In genomic region chr3:140571836-140572235, GRCh38 we compare ENCODE assay signal across 25 cellular contexts.
"Had no signal": no experiment of that assay in that cellular context is flagged by ENCODE, and none has a peak within 500 bp of the region (broad histone marks: within the 10 kb centered on the region; RNA-seq: fewer than 3 reads in every experiment).

No MANE protein-coding gene starts in this region.

- H3K4me1 Mint-ChIP-seq: activated B cell treated with CpG ODN at 0.5 μM for 24 hours; activated CD4-positive, alpha-beta T cell treated with anti-CD3 and anti-CD28 coated beads, Interleukin-2, amount 10 ng/mL, durations not matched to agents 24 days and 14 days; activated CD8-positive, alpha-beta memory T cell treated with anti-CD3 and anti-CD28 coated beads, Interleukin-2, amount 10 ng/mL, durations not matched to agents 7 days and 5 days; activated naive CD4-positive, alpha-beta T cell treated with anti-CD3 and anti-CD28 coated beads, Interleukin-2, amount 50 U/mL, for 24 hours had no signal

- H3K27ac Mint-ChIP-seq: activated B cell treated with CpG ODN at 0.5 μM for 24 hours; activated CD4-positive, alpha-beta T cell treated with anti-CD3 and anti-CD28 coated beads, Interleukin-2, amount 10 ng/mL, durations not matched to agents 24 days and 14 days; activated CD8-positive, alpha-beta memory T cell treated with anti-CD3 and anti-CD28 coated beads, Interleukin-2, amount 10 ng/mL, durations not matched to agents 7 days and 5 days; activated naive CD4-positive, alpha-beta T cell treated with anti-CD3 and anti-CD28 coated beads, Interleukin-2, amount 50 U/mL, for 24 hours; activated T-cell treated with anti-CD3 and anti-CD28 coated beads, Interleukin-2, amount 50 U/mL, for 24 hours; activated T-helper 1 cell treated with anti-CD3 and anti-CD28 coated beads, Interleukin-12 subunit alpha, Interleukin-12 subunit beta, Interleukin-2, Interleukin-4 antibody, amounts not matched to agents 30 ng/mL and 10 ng/mL and 1 ng/mL, durations not matched to agents 14 hours and 24 hours and 36 hours had no signal

- ATAC-seq: activated CD8-positive, alpha-beta memory T cell treated with anti-CD3 and anti-CD28 coated beads, Interleukin-2, amount 10 ng/mL, durations not matched to agents 7 days and 5 days; body of pancreas had no signal

- DNase-seq: activated B cell treated with CpG ODN at 0.5 μM for 24 hours; activated CD4-positive, alpha-beta T cell treated with anti-CD3 and anti-CD28 coated beads for 1 hour; activated CD4-positive, alpha-beta T cell treated with anti-CD3 and anti-CD28 coated beads, Interleukin-2, amount 10 ng/mL, durations not matched to agents 24 days and 14 days; activated CD4-positive, alpha-beta T cell treated with anti-CD3 and anti-CD28 coated beads, Interleukin-2, amount 50 U/mL, for 48 hours; activated CD8-positive, alpha-beta memory T cell treated with anti-CD3 and anti-CD28 coated beads, Interleukin-2, amount 10 ng/mL, durations not matched to agents 7 days and 5 days; activated effector memory CD4-positive, alpha-beta T cell treated with Interleukin-2 at 50 U/mL for 16 hours; activated naive CD4-positive, alpha-beta T cell; activated T-cell treated with anti-CD3 and anti-CD28 coated beads, Interleukin-2, amount 50 U/mL, for 24 hours; amniotic stem cell; body of pancreas; cerebellar nuclear complex; KBM-7; NCI-H1048; NCI-H1930; NCI-H2171; NCI-H2227 treated with DMSO at 0.1 percent for 48 hours; NCI-H526 treated with DMSO at 0.1 percent for 48 hours; NCI-H82; Peyer's patch; SIG-M5; T-helper 2 cell; T1000 had no signal

- H3K4me3 ChIP-seq: ascending aorta, body of pancreas, Peyer's patch had no signal

- H3K4me3 Mint-ChIP-seq: activated B cell treated with CpG ODN at 0.5 μM for 24 hours; activated CD4-positive, alpha-beta T cell treated with anti-CD3 and anti-CD28 coated beads, Interleukin-2, amount 10 ng/mL, durations not matched to agents 24 days and 14 days; activated CD8-positive, alpha-beta memory T cell treated with anti-CD3 and anti-CD28 coated beads, Interleukin-2, amount 10 ng/mL, durations not matched to agents 7 days and 5 days; activated naive CD4-positive, alpha-beta T cell treated with anti-CD3 and anti-CD28 coated beads, Interleukin-2, amount 50 U/mL, for 24 hours; activated T-cell treated with anti-CD3 and anti-CD28 coated beads, Interleukin-2, amount 50 U/mL, for 24 hours; activated T-helper 1 cell treated with anti-CD3 and anti-CD28 coated beads, Interleukin-12 subunit alpha, Interleukin-12 subunit beta, Interleukin-2, Interleukin-4 antibody, amounts not matched to agents 30 ng/mL and 10 ng/mL and 1 ng/mL, durations not matched to agents 14 hours and 24 hours and 36 hours had no signal

- H3K27ac ChIP-seq: ascending aorta, body of pancreas, Peyer's patch had no signal

- H3K27me3 Mint-ChIP-seq: activated B cell treated with CpG ODN at 0.5 μM for 24 hours; activated CD4-positive, alpha-beta T cell treated with anti-CD3 and anti-CD28 coated beads, Interleukin-2, amount 10 ng/mL, durations not matched to agents 24 days and 14 days; activated CD8-positive, alpha-beta memory T cell treated with anti-CD3 and anti-CD28 coated beads, Interleukin-2, amount 10 ng/mL, durations not matched to agents 7 days and 5 days; activated naive CD4-positive, alpha-beta T cell treated with anti-CD3 and anti-CD28 coated beads, Interleukin-2, amount 50 U/mL, for 24 hours; activated T-cell treated with anti-CD3 and anti-CD28 coated beads, Interleukin-2, amount 50 U/mL, for 24 hours had no signal

- H3K9me3 Mint-ChIP-seq: activated B cell treated with CpG ODN at 0.5 μM for 24 hours; activated CD4-positive, alpha-beta T cell treated with anti-CD3 and anti-CD28 coated beads, Interleukin-2, amount 10 ng/mL, durations not matched to agents 24 days and 14 days; activated naive CD4-positive, alpha-beta T cell treated with anti-CD3 and anti-CD28 coated beads, Interleukin-2, amount 50 U/mL, for 24 hours; activated T-cell treated with anti-CD3 and anti-CD28 coated beads, Interleukin-2, amount 50 U/mL, for 24 hours; activated T-helper 1 cell treated with anti-CD3 and anti-CD28 coated beads, Interleukin-12 subunit alpha, Interleukin-12 subunit beta, Interleukin-2, Interleukin-4 antibody, amounts not matched to agents 30 ng/mL and 10 ng/mL and 1 ng/mL, durations not matched to agents 14 hours and 24 hours and 36 hours had no signal

- H3K4me1 ChIP-seq: ascending aorta, Peyer's patch had no signal

- H3K36me3 ChIP-seq: ascending aorta, Peyer's patch had no signal

- H3K27me3 ChIP-seq: ascending aorta, body of pancreas, Peyer's patch had no signal

- H3K9me3 ChIP-seq: ascending aorta, body of pancreas, Peyer's patch had no signal

- H3K36me3 Mint-ChIP-seq: activated CD8-positive, alpha-beta memory T cell treated with anti-CD3 and anti-CD28 coated beads, Interleukin-2, amount 10 ng/mL, durations not matched to agents 7 days and 5 days; activated naive CD4-positive, alpha-beta T cell treated with anti-CD3 and anti-CD28 coated beads, Interleukin-2, amount 50 U/mL, for 24 hours had no signal
